Comparison of ENCODE assay signal across 1 cellular context in the genomic region with DNA sequence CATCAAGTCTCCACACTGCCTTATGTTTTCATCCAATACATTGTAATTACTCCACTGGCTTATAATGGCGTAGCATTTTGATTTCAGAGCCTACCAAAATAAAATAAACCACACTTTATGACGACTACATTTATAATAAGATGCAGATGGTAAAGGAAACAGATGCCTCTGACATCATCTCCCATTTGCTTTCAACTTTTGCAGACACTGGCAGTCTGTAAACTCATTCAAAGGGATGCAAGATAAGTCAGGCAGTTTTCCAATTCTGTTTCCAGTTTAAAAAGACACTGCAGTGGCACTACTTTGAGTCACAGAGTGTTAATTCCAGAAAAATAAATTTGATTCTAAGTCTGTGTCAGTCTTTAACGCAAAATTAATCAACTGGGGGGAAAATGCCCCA.
TF ChIP-seq lines count a peak whose summit lies in the region.

No MANE protein-coding gene starts in this region.

TF ChIP-seq in endothelial cell of umbilical vein, 7 proteins besides CTCF, POLR2A, EP300 and RAD21 (continued from another document):
- TF ChIP-seq FOS (IDR thresholded peaks at IDR 0.05; ENCODE audit: borderline replicate concordance, insufficient read depth, low read length) (no peak), MAX (IDR thresholded peaks at IDR 0.05; ENCODE audit: insufficient read depth, insufficient read length) (no peak), JUN (IDR thresholded peaks at IDR 0.05; ENCODE audit: borderline replicate concordance, insufficient read depth, insufficient read length, low read depth) (no peak)
